25 cellular contexts compared by ENCODE assay signal in genomic region chr4:166657261-166657660, GRCh38.
DNase-seq lines count a peak whose midpoint lies in the region; ATAC-seq, FAIRE-seq and TF ChIP-seq lines count a peak whose summit lies in the region.
"Had no signal": no experiment of that assay in that cellular context is flagged by ENCODE, and none has a peak within 500 bp of the region (broad histone marks: within the 10 kb centered on the region; RNA-seq: fewer than 3 reads in every experiment).

No MANE protein-coding gene starts in this region.

- no peak overlapping the region for H3K4me3 ChIP-seq in bronchial epithelial cell (ENCODE audit: low read depth, low read length)
- H3K4me3 ChIP-seq: dorsolateral prefrontal cortex, gastroesophageal sphincter, SJCRH30, skin epidermis, thyroid gland had no signal

- H3K27me3 ChIP-seq in bronchial epithelial cell (ENCODE audit: control insufficient read depth, insufficient read depth, low read length) = no peaks in the 10 kb centered on the region
- H3K27me3 ChIP-seq: gastroesophageal sphincter, SJCRH30, thyroid gland had no signal

- ATAC-seq in omental fat pad (ENCODE audit: low FRiP score) = no peak
- ATAC-seq: gastroesophageal sphincter; natural killer cell treated with Interleukin-12 subunit alpha and Interleukin-12 subunit beta and Interleukin-15 and Interleukin-18, amount 100 ng/mL, for 72 hours; PC-3 had no signal

- DNase-seq in Daoy (ENCODE audit: low read depth) (peak; percentile 60), M059J (ENCODE audit: low read depth) (peak; percentile 56), bronchial epithelial cell (ENCODE audit: low read depth) (peak; percentile 58), non-pigmented ciliary epithelial cell (ENCODE audit: low read depth) (peak; percentile 62), omental fat pad (ENCODE audit: low spot score) (no peak), RCC 7860 (ENCODE audit: low spot score) (no peak), T-helper 9 cell (no peak), posterior vena cava (ENCODE audit: low spot score) (no peak)
- DNase-seq: activated CD4-positive, alpha-beta T cell treated with anti-CD3 and anti-CD28 coated beads, Interleukin-2, amount 10 ng/mL, durations not matched to agents 7 days and 5 days; activated naive CD8-positive, alpha-beta T cell treated with anti-CD3 and anti-CD28 coated beads for 36 hours; caudate nucleus; CD8-positive, alpha-beta memory T cell; DND-41; dorsolateral prefrontal cortex; NCI-H1417; NCI-H2107; NCI-H526 treated with DMSO at 0.1 percent for 48 hours; PC-3; posterior cingulate gyrus; SJCRH30; stimulated activated naive CD4-positive, alpha-beta T cell treated with Interleukin-2 at 50 U/mL for 16 hours; thyroid gland had no signal

- intact Hi-C loops in posterior vena cava (cut with DNase I) = no loop called here

- H3K36me3 ChIP-seq in bronchial epithelial cell (ENCODE audit: control insufficient read depth, insufficient read depth, low read length) = no peaks in the 10 kb centered on the region
- H3K36me3 ChIP-seq: gastroesophageal sphincter, SJCRH30, thyroid gland had no signal

- no peak for FAIRE-seq in bronchial epithelial cell (lab: Jason Lieb, UNC)
- FAIRE-seq in RCC 7860 (lab: Jason Lieb, UNC) = no peak

- no peak for TF ChIP-seq CTCF in bronchial epithelial cell (IDR thresholded peaks at IDR 0.05; ENCODE audit: insufficient read depth, low read length, severe bottlenecking)
- no peak for TF ChIP-seq CTCF in omental fat pad (IDR thresholded peaks at IDR 0.05)

Comparison
In these comparisons a context has a peak if more than half of its experiments do, and no peak if none do; other contexts are left out.
1. DNase-seq: peak in Daoy (single experiment), M059J (single experiment), bronchial epithelial cell (single experiment) and non-pigmented ciliary epithelial cell (single experiment); none in omental fat pad (single experiment), RCC 7860 (single experiment), T-helper 9 cell (single experiment) and posterior vena cava (single experiment).